Comparison of ENCODE assay signal across 17 cellular contexts in the genomic region with DNA sequence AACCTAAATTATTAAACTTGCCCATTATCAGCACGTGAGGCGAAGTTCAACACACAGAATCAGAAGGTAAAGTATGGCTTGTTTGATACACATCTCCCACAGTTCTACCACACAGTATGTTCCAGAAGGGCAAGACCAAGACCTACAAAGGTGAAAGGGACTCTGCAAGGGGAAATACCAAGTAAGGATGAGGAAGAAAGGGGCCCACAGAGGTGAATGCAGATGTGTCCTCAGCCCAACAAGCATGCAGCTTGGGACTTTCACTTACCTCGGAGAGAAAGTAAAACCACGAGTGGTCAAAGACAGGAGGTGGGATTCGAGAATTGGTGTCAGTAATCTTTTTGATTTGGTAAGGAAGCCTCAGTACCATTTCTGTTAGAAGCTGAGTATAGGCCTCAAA.
DNase-seq lines count a peak whose midpoint lies in the region; ATAC-seq, FAIRE-seq and TF ChIP-seq lines count a peak whose summit lies in the region.
"Had no signal": no experiment of that assay in that cellular context is flagged by ENCODE, and none has a peak within 500 bp of the region (broad histone marks: within the 10 kb centered on the region; RNA-seq: fewer than 3 reads in every experiment).

No MANE protein-coding gene starts in this region.

- H3K27ac ChIP-seq in CD4-positive, alpha-beta T cell (ENCODE audit: low read depth, low read length): no peak overlapping the region
- H3K27ac ChIP-seq: gastroesophageal sphincter, psoas muscle had no signal

- DNase-seq in CD4-positive, alpha-beta T cell: no peak
- DNase-seq in GM12891 (ENCODE audit: insufficient read length, low spot score): no peak
- no peak for DNase-seq in T-helper 17 cell
- DNase-seq in endothelial cell (ENCODE audit: low spot score): no peak
- no peak for DNase-seq in hypothalamus (lab: John Stamatoyannopoulos, UW)
- DNase-seq in putamen (ENCODE audit: low spot score): no peak
- DNase-seq in NCI-H345 treated with DMSO at 0.1 percent for 48 hours (lab: John Stamatoyannopoulos, UW; ENCODE audit: unreplicated experiment): no peak
- DNase-seq: BE2C, NCI-H1417 treated with DMSO at 0.1 percent for 48 hours, NCI-H524 treated with DMSO at 0.1 percent for 48 hours, psoas muscle, T1000 had no signal

- intact Hi-C loops in CD4-positive, alpha-beta T cell (cut with DNase I, micrococcal nuclease): no loop called here

- peak; percentile 31 for FAIRE-seq in GM12891 (lab: Jason Lieb, UNC)
- FAIRE-seq: bronchial epithelial cell, endometrium had no signal

- H3K4me3 Mint-ChIP-seq in CD4-positive, alpha-beta T cell: no peak overlapping the region
- H3K4me3 Mint-ChIP-seq in T-helper 17 cell: peak overlapping the region; percentile 79
- H3K4me3 Mint-ChIP-seq in endothelial cell (ENCODE audit: unreplicated experiment): peak overlapping the region; percentile 3

- peaks cover 26% of the 10 kb centered on the region for H3K4me1 Mint-ChIP-seq in CD4-positive, alpha-beta T cell (ENCODE audit: low read depth)
- peaks cover 28% of the 10 kb centered on the region for H3K4me1 Mint-ChIP-seq in T-helper 17 cell
- peaks cover 10% of the 10 kb centered on the region for H3K4me1 Mint-ChIP-seq in endothelial cell (ENCODE audit: unreplicated experiment)

- H3K36me3 Mint-ChIP-seq in CD4-positive, alpha-beta T cell (ENCODE audit: low read depth): peaks cover 100% of the 10 kb centered on the region
- peaks cover 10% of the 10 kb centered on the region for H3K36me3 Mint-ChIP-seq in T-helper 17 cell (ENCODE audit: low read depth)
- H3K36me3 Mint-ChIP-seq in endothelial cell (ENCODE audit: low read depth, unreplicated experiment): peaks cover 82% of the 10 kb centered on the region

- ATAC-seq in CD4-positive, alpha-beta T cell (ENCODE audit: poor library complexity): peak; percentile 50
- ATAC-seq in T-helper 17 cell: peak; percentile 64
- ATAC-seq in HG03175 (IDR thresholded peaks at IDR 0.05; ENCODE audit: unreplicated experiment): no peak
- ATAC-seq: gastroesophageal sphincter had no signal

- H3K27me3 ChIP-seq in CD4-positive, alpha-beta T cell (ENCODE audit: control insufficient read depth, insufficient read depth, low read length): no peaks in the 10 kb centered on the region
- H3K27me3 ChIP-seq: BE2C, gastroesophageal sphincter had no signal

- POLR2A ChIA-PET in CD4-positive, alpha-beta T cell (lab: Charles Lee): interaction anchor here (1.4 kb wide), 2 partner anchors 52 to 55 kb away, joined by 3 to 4 read pairs; no protein-coding TSS in a partner anchor

- CTCF ChIA-PET in CD4-positive, alpha-beta T cell (lab: Charles Lee): no interaction called here

- no peaks in the 10 kb centered on the region for H3K27me3 Mint-ChIP-seq in CD4-positive, alpha-beta T cell
- H3K27me3 Mint-ChIP-seq in T-helper 17 cell: no peaks in the 10 kb centered on the region
- H3K27me3 Mint-ChIP-seq in endothelial cell (ENCODE audit: unreplicated experiment): peaks cover 5% of the 10 kb centered on the region
- H3K27me3 Mint-ChIP-seq: IgD-negative memory B cell had no signal

- no peak for TF ChIP-seq POLR2A in GM12891 (IDR thresholded peaks at IDR 0.05; ENCODE audit: low read depth, low read length)

- no peaks in the 10 kb centered on the region for H3K9me3 Mint-ChIP-seq in CD4-positive, alpha-beta T cell
- H3K9me3 Mint-ChIP-seq in endothelial cell (ENCODE audit: unreplicated experiment): no peaks in the 10 kb centered on the region
- H3K9me3 Mint-ChIP-seq: IgD-negative memory B cell had no signal

- H3K27ac Mint-ChIP-seq in CD4-positive, alpha-beta T cell: peak overlapping the region; percentile 77
- H3K27ac Mint-ChIP-seq in T-helper 17 cell (peak overlapping the region; percentile 89), endothelial cell (ENCODE audit: unreplicated experiment) (peak overlapping the region; percentile 27)
- H3K27ac Mint-ChIP-seq: IgD-negative memory B cell had no signal

- no peak for TF ChIP-seq CTCF in CD4-positive, alpha-beta T cell (IDR thresholded peaks at IDR 0.05)
- no peak for TF ChIP-seq CTCF in endothelial cell (IDR thresholded peaks at IDR 0.05; ENCODE audit: unreplicated experiment)

- H3K9me3 ChIP-seq in CD4-positive, alpha-beta T cell (ENCODE audit: control insufficient read depth, low read length): no peaks in the 10 kb centered on the region
- no peaks in the 10 kb centered on the region for H3K9me3 ChIP-seq in T-helper 17 cell (ENCODE audit: control insufficient read depth, low read length, poor library complexity, severe bottlenecking)
- H3K9me3 ChIP-seq: BE2C, gastroesophageal sphincter, psoas muscle had no signal

TF ChIP-seq in GM12891, 5 proteins besides CTCF, POLR2A, EP300 and RAD21:
- TF ChIP-seq PAX5 (IDR thresholded peaks at IDR 0.05; ENCODE audit: insufficient read depth, low read length, severe bottlenecking) (no peak), SPI1 (IDR thresholded peaks at IDR 0.05; ENCODE audit: low read depth, low read length) (no peak), POLR2AphosphoS5 (IDR thresholded peaks at IDR 0.05; ENCODE audit: low read depth, low read length) (no peak), POU2F2 (IDR thresholded peaks at IDR 0.05; ENCODE audit: low read depth, low read length) (no peak)

Comparison
In these comparisons a context has a peak if more than half of its experiments do, and no peak if none do; other contexts are left out.
1. H3K27ac Mint-ChIP-seq: peak in every context shown above with its lines; median percentile 89 in T-helper 17 cell; 77 in CD4-positive, alpha-beta T cell; 27 in endothelial cell.